Comparison of ENCODE assay signal across 22 cellular contexts in the genomic region with DNA sequence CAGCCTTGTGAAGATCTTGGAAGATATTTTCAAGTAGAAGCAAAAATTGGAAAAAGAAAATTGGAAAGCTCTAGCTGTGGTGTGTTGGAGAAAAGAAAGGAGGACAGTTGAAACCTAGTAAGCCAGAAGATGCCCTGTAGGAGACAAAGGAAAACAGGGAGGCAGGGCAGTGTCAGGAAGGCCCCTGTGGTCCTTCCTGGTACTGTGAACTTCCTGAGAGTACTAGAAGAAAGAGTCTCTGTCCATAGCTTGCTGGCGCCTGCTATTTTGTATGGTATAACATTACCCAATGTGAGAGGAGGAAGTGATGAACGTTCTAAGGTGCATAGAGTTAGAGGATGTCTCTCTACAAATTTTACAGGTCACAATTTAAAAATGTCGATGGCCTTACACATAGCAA.
DNase-seq lines count a peak whose midpoint lies in the region; ATAC-seq, FAIRE-seq and TF ChIP-seq lines count a peak whose summit lies in the region.
"Had no signal": no experiment of that assay in that cellular context is flagged by ENCODE, and none has a peak within 500 bp of the region (broad histone marks: within the 10 kb centered on the region; RNA-seq: fewer than 3 reads in every experiment).

No MANE protein-coding gene starts in this region.

- no peaks in the 10 kb centered on the region for H3K23me2 ChIP-seq in H1 (ENCODE audit: low read depth, low read length)

- no peak overlapping the region for H3K27ac ChIP-seq in H1 (ENCODE audit: low read depth, low read length)
- peak overlapping the region; percentile 60 for H3K27ac ChIP-seq in mesodermal cell (ENCODE audit: low read depth, low read length, severe bottlenecking)
- no peak overlapping the region for H3K27ac ChIP-seq in adrenal gland

- H4K8ac ChIP-seq in H1 (ENCODE audit: extremely low read depth, insufficient read depth, low read length), result no peak overlapping the region

- H3F3A ChIP-seq in Loucy (ENCODE audit: low read depth), result no peaks in the 10 kb centered on the region

- H2BK5ac ChIP-seq in H1 (ENCODE audit: low read depth, low read length), result no peak overlapping the region

- POLR2A ChIA-PET in H1 (lab: Charles Lee; ENCODE audit: partially characterized antibody), result no interaction called here

- no peak overlapping the region for H3K23ac ChIP-seq in H1 (ENCODE audit: insufficient read length)

- H3K56ac ChIP-seq in H1 (replicated peaks; ENCODE audit: insufficient read length, low read depth, low read length), result no peak overlapping the region

- H3K9ac ChIP-seq in Loucy (ENCODE audit: low read depth, low read length, poor library complexity, severe bottlenecking) (no peak overlapping the region), H1 (replicated peaks in 1 of 4; ENCODE audit: extremely low read depth in 1 of 4, low read depth in 3 of 4, low read length in 3 of 4) (no peak overlapping the region)

- H2AFZ ChIP-seq in Loucy (ENCODE audit: low read length) (peak overlapping the region; percentile 55; the same call in 1 of the 2 replicates), H1 (ENCODE audit: low read length) (0 out of 2 replicates have a peak overlapping the region, but pooled peaks have one; percentile 81)

- TF ChIP-seq RAD21 in H1 (IDR thresholded peaks at IDR 0.05 in 1 of 2, conservative IDR thresholded peaks at IDR 0.05 in 1 of 2; ENCODE audit: low read depth in 2 of 2, low read length in 2 of 2), result no peak

- ATAC-seq in HG02885 (IDR thresholded peaks at IDR 0.05; ENCODE audit: poor library complexity, unreplicated experiment) (no peak), GM19452 (IDR thresholded peaks at IDR 0.05; ENCODE audit: unreplicated experiment) (no peak), GM21423 (IDR thresholded peaks at IDR 0.05; ENCODE audit: unreplicated experiment) (no peak)

- H4K5ac ChIP-seq in H1 (ENCODE audit: insufficient read length, low read depth, low read length), result no peak overlapping the region

- TF ChIP-seq EP300 in H1 (IDR thresholded peaks at IDR 0.05; ENCODE audit: borderline replicate concordance in 1 of 2, low read depth in 2 of 2, low read length in 2 of 2), result no peak

- H3K36me3 ChIP-seq in Loucy (ENCODE audit: insufficient read depth, low read length), result no peaks in the 10 kb centered on the region
- H3K36me3 ChIP-seq in H1 (ENCODE audit: control insufficient read depth in 2 of 4, insufficient read depth in 4 of 4, low read length in 3 of 4), result no peaks in the 10 kb centered on the region
- no peaks in the 10 kb centered on the region for H3K36me3 ChIP-seq in mesodermal cell (ENCODE audit: control insufficient read depth, insufficient read depth, low read length)
- H3K36me3 ChIP-seq in adrenal gland (replicated peaks in 1 of 2), result no peaks in the 10 kb centered on the region
- H3K36me3 ChIP-seq: BE2C, HAP-1 had no signal

- intact Hi-C loops in adrenal gland (cut with DNase I), result no loop called here

- H3K79me1 ChIP-seq in H1 (ENCODE audit: low read depth, low read length), result no peaks in the 10 kb centered on the region

- no peak overlapping the region for H2BK12ac ChIP-seq in H1 (ENCODE audit: low read depth, low read length)

- no peak for FAIRE-seq in H1 (lab: Jason Lieb, UNC)
- FAIRE-seq: A204.1, D721Med, GM12892, GM18507, HTR-8/SVneo had no signal

- CTCF ChIA-PET in H1 (lab: Charles Lee; ENCODE audit: partially characterized antibody), result interaction anchor here (0.8 to 1.4 kb wide), 3 partner anchors 17 to 26 kb away, joined by 3 to 5 read pairs (median 4); no protein-coding TSS in a partner anchor

- TF ChIP-seq CTCF in Loucy (conservative IDR thresholded peaks at IDR 0.05; ENCODE audit: low read length) (no peak), H1 (IDR thresholded peaks at IDR 0.05; ENCODE audit: control extremely low read depth in 1 of 3, insufficient read depth in 1 of 3, low read depth in 1 of 3, low read length in 3 of 3) (no peak), adrenal gland (IDR thresholded peaks at IDR 0.05) (no peak)

- H3K79me2 ChIP-seq in Loucy (ENCODE audit: insufficient read depth, low read length) (no peaks in the 10 kb centered on the region), H1 (ENCODE audit: control insufficient read depth in 1 of 2, insufficient read depth in 2 of 2, low read length in 2 of 2) (no peaks in the 10 kb centered on the region)

- H3K4me2 ChIP-seq in Loucy (ENCODE audit: low read depth, low read length, poor library complexity, severe bottlenecking), result no peak overlapping the region
- no peak overlapping the region for H3K4me2 ChIP-seq in H1 (ENCODE audit: insufficient read depth in 1 of 2, low read depth in 2 of 2, low read length in 2 of 2)

- H3K27me3 ChIP-seq in Loucy (ENCODE audit: insufficient read depth, low read length, poor library complexity, severe bottlenecking), result no peaks in the 10 kb centered on the region
- peaks cover 0 to 1% (median 0%) of the 10 kb centered on the region in 4 experiments; a peak in 1 of 7 replicates for H3K27me3 ChIP-seq in H1 (replicated peaks in 1 of 4; ENCODE audit: control insufficient read depth in 3 of 4, extremely low read depth in 1 of 4, insufficient read depth in 3 of 4, low read length in 3 of 4)
- no peaks in the 10 kb centered on the region for H3K27me3 ChIP-seq in adrenal gland
- H3K27me3 ChIP-seq: BE2C had no signal

- H3K9me3 ChIP-seq in Loucy (ENCODE audit: insufficient read depth, low read depth, low read length) (no peaks in the 10 kb centered on the region), H1 (ENCODE audit: insufficient read depth in 2 of 2, low read depth in 1 of 2, low read length in 1 of 2) (no peaks in the 10 kb centered on the region), mesodermal cell (ENCODE audit: control insufficient read depth, low read length) (no peaks in the 10 kb centered on the region), adrenal gland (replicated peaks in 1 of 3) (no peaks in the 10 kb centered on the region)
- H3K9me3 ChIP-seq: BE2C, HAP-1 had no signal

- no peak overlapping the region for H3K14ac ChIP-seq in H1 (ENCODE audit: insufficient read length)

- H2BK20ac ChIP-seq in H1 (ENCODE audit: low read length), result no peak overlapping the region

- H3K4ac ChIP-seq in H1 (replicated peaks; ENCODE audit: insufficient read length, low read depth, low read length), result no peak overlapping the region

- H3K4me3 ChIP-seq in Loucy (ENCODE audit: low read length, poor library complexity, severe bottlenecking), result no peak overlapping the region
- no peak overlapping the region for H3K4me3 ChIP-seq in H1 (ENCODE audit: extremely low read depth in 1 of 4, insufficient read depth in 2 of 4, low read depth in 3 of 4, low read length in 4 of 4)
- H3K4me3 ChIP-seq in mesodermal cell (ENCODE audit: extremely low read depth, insufficient read depth, low read length, poor library complexity, severe bottlenecking), result no peak overlapping the region
- H3K4me3 ChIP-seq in adrenal gland, result no peak overlapping the region
- H3K4me3 ChIP-seq: HAP-1 had no signal

- no peak overlapping the region for H2AK5ac ChIP-seq in H1 (ENCODE audit: low read depth, low read length)

- no peak overlapping the region for H2BK15ac ChIP-seq in H1 (ENCODE audit: low read length)

- DNase-seq in H1 (ENCODE audit: low read depth in 1 of 2, low spot score in 2 of 2) (no peak), adrenal gland (no peak)
- DNase-seq: ACHN; BE2C; C1 segment of cervical spinal cord; CD4-positive, CD25-positive, alpha-beta regulatory T cell; CD8-positive, alpha-beta memory T cell; COR-L47; GDM1; IMR-90; KBM-7 had no signal

- H2BK120ac ChIP-seq in H1 (replicated peaks; ENCODE audit: low read depth, low read length), result no peak overlapping the region

- no peaks in the 10 kb centered on the region for H4K20me1 ChIP-seq in Loucy (ENCODE audit: insufficient read depth, low read length, poor library complexity, severe bottlenecking)
- H4K20me1 ChIP-seq in H1 (replicated peaks in 1 of 2; ENCODE audit: control insufficient read depth in 1 of 2, insufficient read depth in 2 of 2, low read length in 2 of 2), result no peaks in the 10 kb centered on the region

- 93% methylated on average over 3 of the region's 3 CpGs; no CpG with 5 or more reads in 1 of the 2 experiments for WGBS in H1 (ENCODE audit: extremely low coverage in 1 of 2, insufficient coverage in 1 of 2, insufficient read length in 1 of 2, insufficient replicate concordance in 2 of 2, low coverage in 1 of 2, low lambda C conversion rate in 2 of 2, missing lambda C conversion rate in 1 of 2), 2 experiments
- no CpG with 5 or more reads among the region's 3 CpGs for WGBS in mesodermal cell (ENCODE audit: insufficient coverage in 2 of 2), 2 experiments
- 77 to 84% (median 81%) methylated on average over 3 of the region's 3 CpGs for WGBS in adrenal gland, 4 donors

- H3K9me2 ChIP-seq in Loucy (replicated peaks; ENCODE audit: low read depth, low read length), result no peaks in the 10 kb centered on the region

- no peak overlapping the region for H4K91ac ChIP-seq in H1 (replicated peaks; ENCODE audit: insufficient read length, low read length)

- H3K18ac ChIP-seq in H1 (ENCODE audit: extremely low read depth, low read length), result no peak overlapping the region; the same call in 1 of the 2 replicates

- TF ChIP-seq POLR2A in H1 (IDR thresholded peaks at IDR 0.05; ENCODE audit: control extremely low read depth in 1 of 2, low read depth in 2 of 2, low read length in 2 of 2) (no peak), adrenal gland (IDR thresholded peaks at IDR 0.05) (no peak)

- H3K4me1 ChIP-seq in Loucy (ENCODE audit: insufficient read depth, low read length, poor library complexity, severe bottlenecking) (peaks cover 9% of the 10 kb centered on the region), H1 (replicated peaks in 1 of 4; ENCODE audit: control insufficient read depth in 3 of 4, insufficient read depth in 4 of 4, low read length in 3 of 4) (no peaks in the 10 kb centered on the region; a peak in 1 of 7 replicates), mesodermal cell (ENCODE audit: control insufficient read depth, insufficient read depth, low read length, poor library complexity, severe bottlenecking) (no peaks in the 10 kb centered on the region), adrenal gland (replicated peaks in 1 of 2) (no peaks in the 10 kb centered on the region)
- H3K4me1 ChIP-seq: BE2C, HAP-1 had no signal

TF ChIP-seq in H1, 55 proteins besides CTCF, POLR2A, EP300 and RAD21:
- no peak for TF ChIP-seq TEAD4 (IDR thresholded peaks at IDR 0.05; ENCODE audit: low read depth, low read length)
- TF ChIP-seq SIRT6 (IDR thresholded peaks at IDR 0.05; ENCODE audit: low read length), result no peak
- no peak for TF ChIP-seq SAP30 (IDR thresholded peaks at IDR 0.05; ENCODE audit: insufficient read depth, insufficient replicate concordance, low read length)
- no peak for TF ChIP-seq SRF (IDR thresholded peaks at IDR 0.05; ENCODE audit: low read depth, low read length)
- no peak for TF ChIP-seq NRF1 (IDR thresholded peaks at IDR 0.05; ENCODE audit: low read depth, low read length)
- no peak for TF ChIP-seq CTBP2 (IDR thresholded peaks at IDR 0.05; ENCODE audit: borderline replicate concordance, insufficient read depth, insufficient read length, low read length)
TF ChIP-seq in H1: peak in this region for 0.
